Comparison of ENCODE assay signal across 17 cellular contexts in genomic region chr9:5571629-5572232, GRCh38. TPM values are rescaled to one million over a fixed set of nuclear protein-coding genes. Genes with fewer than 3 reads are reported as not detected.
DNase-seq lines count a peak whose midpoint lies in the region; ATAC-seq, FAIRE-seq and TF ChIP-seq lines count a peak whose summit lies in the region.
"Had no signal": no experiment of that assay in that cellular context is flagged by ENCODE, and none has a peak within 500 bp of the region (broad histone marks: within the 10 kb centered on the region; RNA-seq: fewer than 3 reads in every experiment).

No MANE protein-coding gene starts in this region.

- H3K4me3 Mint-ChIP-seq in GM23338: no peak overlapping the region
- H3K4me3 Mint-ChIP-seq: CD8-positive, alpha-beta memory T cell; T-helper 2 cell treated with Interferon-gamma antibody and Interleukin-4, amounts not matched to agents 5 μg/mL and 100 μg/mL, for 36 hours had no signal

- peaks cover 10% of the 10 kb centered on the region; the same call in 1 of the 2 replicates for H3K4me1 ChIP-seq in GM23338 (ENCODE audit: insufficient read depth)

- no peak for TF ChIP-seq CTCF in GM23338 (conservative IDR thresholded peaks at IDR 0.05; ENCODE audit: low read depth in 2 of 2)

- ATAC-seq in HG02678 (IDR thresholded peaks at IDR 0.05; ENCODE audit: unreplicated experiment) (peak; percentile 58), HG03460 (IDR thresholded peaks at IDR 0.05; ENCODE audit: unreplicated experiment) (peak; percentile 63), GM23338 (no peak), GM19035 (IDR thresholded peaks at IDR 0.05; ENCODE audit: unreplicated experiment) (no peak)
- ATAC-seq: K562 had no signal

- FAIRE-seq in GM19239 (lab: Jason Lieb, UNC): peak; percentile 87
- FAIRE-seq: K562 had no signal

- no peaks in the 10 kb centered on the region for H3K27me3 Mint-ChIP-seq in GM23338 (ENCODE audit: insufficient read depth, low read depth, poor library complexity)
- H3K27me3 Mint-ChIP-seq: CD8-positive, alpha-beta memory T cell had no signal

- no peak overlapping the region for H2AFZ ChIP-seq in GM23338

- no peak overlapping the region for H3K4me3 ChIP-seq in GM23338
- H3K4me3 ChIP-seq: K562, SK-N-MC had no signal

- H3F3A ChIP-seq in GM23338 (replicated peaks; ENCODE audit: low read depth): no peaks in the 10 kb centered on the region

- no peak overlapping the region for H3K27ac Mint-ChIP-seq in GM23338
- H3K27ac Mint-ChIP-seq: CD8-positive, alpha-beta memory T cell; T-helper 2 cell treated with Interferon-gamma antibody and Interleukin-4, amounts not matched to agents 5 μg/mL and 100 μg/mL, for 36 hours had no signal

- H3K27me3 ChIP-seq in GM23338 (ENCODE audit: insufficient read depth): no peaks in the 10 kb centered on the region

- H3K27ac ChIP-seq in GM23338 (ENCODE audit: low read depth): no peak overlapping the region
- H3K27ac ChIP-seq: SK-N-MC had no signal

- no peaks in the 10 kb centered on the region for H3K79me2 ChIP-seq in GM23338 (replicated peaks; ENCODE audit: insufficient read depth)

- H3K9me3 Mint-ChIP-seq in GM23338: no peaks in the 10 kb centered on the region

- no peaks in the 10 kb centered on the region for H3K36me3 Mint-ChIP-seq in GM23338 (ENCODE audit: low read depth)

- H4K20me1 ChIP-seq in GM23338 (replicated peaks; ENCODE audit: insufficient read depth): no peaks in the 10 kb centered on the region

- DNase-seq in GM19239 (ENCODE audit: insufficient read length, low spot score) (no peak), GM23338 (ENCODE audit: low spot score) (no peak), NCI-H748 treated with DMSO at 0.1 percent for 48 hours (lab: John Stamatoyannopoulos, UW) (no peak)
- no peak for DNase-seq in activated T-cell treated with anti-CD3 and anti-CD28 coated beads, Interleukin-2, amount 50 U/mL, for 1 hour
- DNase-seq: C1 segment of cervical spinal cord; CD8-positive, alpha-beta memory T cell; DMS53; GOT3; NCI-H1694 treated with DMSO at 0.1 percent for 48 hours; NCI-H774; SHP77 had no signal

- H3K36me3 ChIP-seq in GM23338 (ENCODE audit: insufficient read depth): no peaks in the 10 kb centered on the region

- H3K9me2 ChIP-seq in GM23338 (ENCODE audit: insufficient read depth): no peaks in the 10 kb centered on the region

- peaks cover 9% of the 10 kb centered on the region; the same call in 2 of the 3 replicates for H3K4me1 Mint-ChIP-seq in GM23338

- H3K4me2 ChIP-seq in GM23338: no peak overlapping the region

TF ChIP-seq in GM23338, 12 proteins besides CTCF, POLR2A, EP300 and RAD21:
- TF ChIP-seq ZNF462 (CRISPR knock-in tag; IDR thresholded peaks at IDR 0.05) (no peak), ETS1 (IDR thresholded peaks at IDR 0.05) (no peak), POLR2AphosphoS5 (IDR thresholded peaks at IDR 0.05; ENCODE audit: low read depth) (no peak), CREB1 (CRISPR knock-in tag; IDR thresholded peaks at IDR 0.05; ENCODE audit: low read depth) (no peak), ZNF114 (CRISPR knock-in tag; IDR thresholded peaks at IDR 0.05) (no peak)

RNA-seq across cellular contexts. Expression of gene RIC1, which starts 57.2 kb away (rescaled TPM):
- total RNA-seq in GM23338 (2014; rRNA removed; shearing (Covaris generic)): 31.5 and 34.9 TPM in 2 replicates
- 5.7 and 7.8 TPM in 2 replicates for polyA plus RNA-seq in GM23338 (2016; fragmentation: Nextera tagmentation; extraction: Ambion mirVana)

Comparison
In these comparisons a context has a peak if more than half of its experiments do, and no peak if none do; other contexts are left out.
1. ATAC-seq: peak in HG02678 (single experiment) and HG03460 (single experiment); none in GM23338 (single experiment) and GM19035 (single experiment).